In genomic region chr12:29082522-29082921, GRCh38 we compare ENCODE assay signal across 17 cellular contexts.
DNase-seq lines count a peak whose midpoint lies in the region; ATAC-seq lines count a peak whose summit lies in the region.
"Had no signal": no experiment of that assay in that cellular context is flagged by ENCODE, and none has a peak within 500 bp of the region (broad histone marks: within the 10 kb centered on the region; RNA-seq: fewer than 3 reads in every experiment).

No MANE protein-coding gene starts in this region.

- H3K36me3 Mint-ChIP-seq in activated T-cell treated with anti-CD3 and anti-CD28 coated beads, Interleukin-2, amount 50 U/mL, for 4 hours (ENCODE audit: insufficient read depth): no peaks in the 10 kb centered on the region
- H3K36me3 Mint-ChIP-seq: activated naive CD4-positive, alpha-beta T cell treated with anti-CD3 and anti-CD28 coated beads, Interleukin-2, amount 10 ng/mL, durations not matched to agents 7 days and 5 days; CD8-positive, alpha-beta memory T cell; naive B cell had no signal

- H3K9me3 Mint-ChIP-seq in activated T-cell treated with anti-CD3 and anti-CD28 coated beads, Interleukin-2, amount 50 U/mL, for 4 hours: no peaks in the 10 kb centered on the region
- no peaks in the 10 kb centered on the region for H3K9me3 Mint-ChIP-seq in stimulated activated naive CD8-positive, alpha-beta T cell treated with anti-CD3 and anti-CD28 coated beads, Interleukin-15, amount 100 ng/mL, for 72 hours
- H3K9me3 Mint-ChIP-seq: activated naive CD4-positive, alpha-beta T cell treated with anti-CD3 and anti-CD28 coated beads, Interleukin-2, amount 10 ng/mL, durations not matched to agents 7 days and 5 days; CD8-positive, alpha-beta memory T cell had no signal

- no peak overlapping the region for H3K4me3 Mint-ChIP-seq in activated T-cell treated with anti-CD3 and anti-CD28 coated beads, Interleukin-2, amount 50 U/mL, for 4 hours
- H3K4me3 Mint-ChIP-seq in stimulated activated naive CD8-positive, alpha-beta T cell treated with anti-CD3 and anti-CD28 coated beads, Interleukin-15, amount 100 ng/mL, for 72 hours: no peak overlapping the region
- H3K4me3 Mint-ChIP-seq: activated naive CD4-positive, alpha-beta T cell treated with anti-CD3 and anti-CD28 coated beads, Interleukin-2, amount 10 ng/mL, durations not matched to agents 7 days and 5 days; CD8-positive, alpha-beta memory T cell; naive B cell had no signal

- no peaks in the 10 kb centered on the region for H3K27me3 Mint-ChIP-seq in activated T-cell treated with anti-CD3 and anti-CD28 coated beads, Interleukin-2, amount 50 U/mL, for 4 hours (ENCODE audit: low read depth)
- H3K27me3 Mint-ChIP-seq in stimulated activated naive CD8-positive, alpha-beta T cell treated with anti-CD3 and anti-CD28 coated beads, Interleukin-15, amount 100 ng/mL, for 72 hours: peaks cover 9% of the 10 kb centered on the region

- peaks cover 2% of the 10 kb centered on the region for H3K4me1 Mint-ChIP-seq in activated T-cell treated with anti-CD3 and anti-CD28 coated beads, Interleukin-2, amount 50 U/mL, for 4 hours (ENCODE audit: low read depth)
- H3K4me1 Mint-ChIP-seq in stimulated activated naive CD8-positive, alpha-beta T cell treated with anti-CD3 and anti-CD28 coated beads, Interleukin-15, amount 100 ng/mL, for 72 hours: no peaks in the 10 kb centered on the region
- H3K4me1 Mint-ChIP-seq: activated naive CD4-positive, alpha-beta T cell treated with anti-CD3 and anti-CD28 coated beads, Interleukin-2, amount 10 ng/mL, durations not matched to agents 7 days and 5 days; CD8-positive, alpha-beta memory T cell; naive B cell had no signal

- ATAC-seq in activated T-cell treated with anti-CD3 and anti-CD28 coated beads, Interleukin-2, amount 50 U/mL, for 4 hours: peak; percentile 88 to 97
- peak; percentile 86 for ATAC-seq in HG02870 (IDR thresholded peaks at IDR 0.05; ENCODE audit: unreplicated experiment)
- peak; percentile 37 for ATAC-seq in stimulated activated naive CD8-positive, alpha-beta T cell treated with anti-CD3 and anti-CD28 coated beads, Interleukin-15, amount 100 ng/mL, for 72 hours
- ATAC-seq in GM21825 (IDR thresholded peaks at IDR 0.05; ENCODE audit: unreplicated experiment): no peak

- no peak overlapping the region for H3K27ac Mint-ChIP-seq in stimulated activated naive CD8-positive, alpha-beta T cell treated with anti-CD3 and anti-CD28 coated beads, Interleukin-15, amount 100 ng/mL, for 72 hours
- H3K27ac Mint-ChIP-seq: activated naive CD4-positive, alpha-beta T cell treated with anti-CD3 and anti-CD28 coated beads, Interleukin-2, amount 10 ng/mL, durations not matched to agents 7 days and 5 days; CD8-positive, alpha-beta memory T cell; naive B cell had no signal

- no peak for DNase-seq in activated T-cell treated with anti-CD3 and anti-CD28 coated beads, Interleukin-2, amount 50 U/mL, for 4 hours
- DNase-seq in activated T-cell treated with anti-CD3 and anti-CD28 coated beads, Interleukin-2, amount 50 U/mL, for 48 hours: no peak
- DNase-seq in amniotic epithelial cell (ENCODE audit: low read depth): peak; percentile 45
- no peak for DNase-seq in stimulated activated naive CD8-positive, alpha-beta T cell treated with anti-CD3 and anti-CD28 coated beads, Interleukin-15, amount 100 ng/mL, for 72 hours
- no peak for DNase-seq in AML-193 (lab: John Stamatoyannopoulos, UW)
- no peak for DNase-seq in activated effector memory CD4-positive, alpha-beta T cell treated with Interleukin-2 at 50 U/mL for 16 hours
- DNase-seq: activated naive CD4-positive, alpha-beta T cell treated with anti-CD3 and anti-CD28 coated beads, Interleukin-2, amount 10 ng/mL, durations not matched to agents 7 days and 5 days; CD8-positive, alpha-beta memory T cell; effector CD4-positive, alpha-beta T cell; left ventricle myocardium inferior; naive B cell; NCI-H1930; NCI-H524; small intestine; upper lobe of left lung had no signal
